Comparison of ENCODE assay signal across 2 cellular contexts in the genomic region with DNA sequence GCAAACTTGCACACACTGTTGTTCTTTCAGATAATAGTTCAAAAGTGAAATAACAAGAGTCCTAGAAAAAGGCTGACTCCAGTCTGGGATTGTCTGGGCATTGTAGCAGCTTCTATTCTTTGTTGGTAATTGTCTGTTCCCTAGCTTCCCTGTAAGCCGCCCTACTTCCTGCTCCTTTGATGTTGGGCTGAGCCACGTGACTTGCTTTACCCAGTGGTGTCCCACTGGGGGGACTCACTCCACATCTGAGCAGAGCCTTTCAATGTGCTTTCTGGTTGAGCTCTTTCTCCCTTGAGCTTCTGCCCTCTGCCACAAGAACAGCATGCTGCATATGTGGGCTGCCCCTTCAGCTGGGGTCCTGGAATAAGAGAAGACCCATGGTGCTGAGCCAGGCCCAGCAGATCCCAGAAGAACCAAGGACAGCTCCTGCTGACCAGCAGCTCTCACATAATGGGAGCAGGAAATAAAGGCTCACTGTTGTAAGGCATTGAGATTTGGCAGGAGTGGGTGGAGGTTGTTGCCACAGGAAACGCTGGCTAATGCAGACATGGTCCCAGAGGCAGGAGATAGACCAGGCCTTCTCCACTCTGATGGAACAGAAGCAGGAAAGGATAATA.
TF ChIP-seq lines count a peak whose summit lies in the region.

No MANE protein-coding gene starts in this region.

TF ChIP-seq in HCT116, 20 proteins besides CTCF, POLR2A, EP300 and RAD21:
- TF ChIP-seq YY1 (IDR thresholded peaks at IDR 0.05; ENCODE audit: extremely low read depth, insufficient replicate concordance, low read depth, low read length) = no peak
- TF ChIP-seq, protein P1, sequence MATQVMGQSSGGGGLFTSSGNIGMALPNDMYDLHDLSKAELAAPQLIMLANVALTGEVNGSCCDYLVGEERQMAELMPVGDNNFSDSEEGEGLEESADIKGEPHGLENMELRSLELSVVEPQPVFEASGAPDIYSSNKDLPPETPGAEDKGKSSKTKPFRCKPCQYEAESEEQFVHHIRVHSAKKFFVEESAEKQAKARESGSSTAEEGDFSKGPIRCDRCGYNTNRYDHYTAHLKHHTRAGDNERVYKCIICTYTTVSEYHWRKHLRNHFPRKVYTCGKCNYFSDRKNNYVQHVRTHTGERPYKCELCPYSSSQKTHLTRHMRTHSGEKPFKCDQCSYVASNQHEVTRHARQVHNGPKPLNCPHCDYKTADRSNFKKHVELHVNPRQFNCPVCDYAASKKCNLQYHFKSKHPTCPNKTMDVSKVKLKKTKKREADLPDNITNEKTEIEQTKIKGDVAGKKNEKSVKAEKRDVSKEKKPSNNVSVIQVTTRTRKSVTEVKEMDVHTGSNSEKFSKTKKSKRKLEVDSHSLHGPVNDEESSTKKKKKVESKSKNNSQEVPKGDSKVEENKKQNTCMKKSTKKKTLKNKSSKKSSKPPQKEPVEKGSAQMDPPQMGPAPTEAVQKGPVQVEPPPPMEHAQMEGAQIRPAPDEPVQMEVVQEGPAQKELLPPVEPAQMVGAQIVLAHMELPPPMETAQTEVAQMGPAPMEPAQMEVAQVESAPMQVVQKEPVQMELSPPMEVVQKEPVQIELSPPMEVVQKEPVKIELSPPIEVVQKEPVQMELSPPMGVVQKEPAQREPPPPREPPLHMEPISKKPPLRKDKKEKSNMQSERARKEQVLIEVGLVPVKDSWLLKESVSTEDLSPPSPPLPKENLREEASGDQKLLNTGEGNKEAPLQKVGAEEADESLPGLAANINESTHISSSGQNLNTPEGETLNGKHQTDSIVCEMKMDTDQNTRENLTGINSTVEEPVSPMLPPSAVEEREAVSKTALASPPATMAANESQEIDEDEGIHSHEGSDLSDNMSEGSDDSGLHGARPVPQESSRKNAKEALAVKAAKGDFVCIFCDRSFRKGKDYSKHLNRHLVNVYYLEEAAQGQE (IDR thresholded peaks at IDR 0.05; ENCODE audit: low read depth) = peak; percentile 27

TF ChIP-seq in K562, 482 proteins besides CTCF, POLR2A, EP300 and RAD21:
- TF ChIP-seq MED1 (CRISPR knock-in tag; IDR thresholded peaks at IDR 0.05; ENCODE audit: borderline replicate concordance) (no peak), MEIS2 (IDR thresholded peaks at IDR 0.05; ENCODE audit: partially characterized antibody) (no peak), ETV1 (tag; conservative IDR thresholded peaks at IDR 0.05; ENCODE audit: low read depth) (no peak), GTF2A2 (tag; IDR thresholded peaks at IDR 0.05) (no peak)
- TF ChIP-seq, protein P2, sequence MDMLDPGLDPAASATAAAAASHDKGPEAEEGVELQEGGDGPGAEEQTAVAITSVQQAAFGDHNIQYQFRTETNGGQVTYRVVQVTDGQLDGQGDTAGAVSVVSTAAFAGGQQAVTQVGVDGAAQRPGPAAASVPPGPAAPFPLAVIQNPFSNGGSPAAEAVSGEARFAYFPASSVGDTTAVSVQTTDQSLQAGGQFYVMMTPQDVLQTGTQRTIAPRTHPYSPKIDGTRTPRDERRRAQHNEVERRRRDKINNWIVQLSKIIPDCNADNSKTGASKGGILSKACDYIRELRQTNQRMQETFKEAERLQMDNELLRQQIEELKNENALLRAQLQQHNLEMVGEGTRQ (CRISPR knock-in tag; IDR thresholded peaks at IDR 0.05) = peak; percentile 27; the same call in 1 of the 2 replicates
